ENCODE assay signal across 17 cellular contexts in genomic region chr10:49108656-49109055, GRCh38. TPM values are rescaled to one million over a fixed set of nuclear protein-coding genes. Genes with fewer than 3 reads are reported as not detected.
A peak's percentile ranks its signal among the peaks of the same experiment; 100 is the strongest.
DNase-seq lines count a peak whose midpoint lies in the region; ATAC-seq, FAIRE-seq and TF ChIP-seq lines count a peak whose summit lies in the region.
"Had no signal": no experiment of that assay in that cellular context is flagged by ENCODE, and none has a peak within 500 bp of the region (broad histone marks: within the 10 kb centered on the region; RNA-seq: fewer than 3 reads in every experiment).

No MANE protein-coding gene starts in this region.

- H3K36me3 ChIP-seq in K562 (ENCODE audit: control insufficient read depth, insufficient read depth, low read length) = peaks cover 5% of the 10 kb centered on the region; the same call in 2 of the 3 replicates
- peaks cover 0 to 4% of the 10 kb centered on the region in 2 donors for H3K36me3 ChIP-seq in lung (ENCODE audit: control insufficient read depth in 2 of 2, insufficient read depth in 2 of 2, low read length in 2 of 2)
- H3K36me3 ChIP-seq in tibial artery = no peaks in the 10 kb centered on the region

- H3K4me3 ChIP-seq in K562 = no peak overlapping the region
- H3K4me3 ChIP-seq in lung = no peak overlapping the region
- H3K4me3 ChIP-seq in tibial artery = no peak overlapping the region

- no peak for TF ChIP-seq RAD21 in K562 (CRISPR knock-in tag; conservative IDR thresholded peaks at IDR 0.05 in 1 of 2, IDR thresholded peaks at IDR 0.05 in 1 of 2)

- no peaks in the 10 kb centered on the region for H3K79me2 ChIP-seq in K562 (ENCODE audit: control insufficient read depth, insufficient read depth, low read length)

- H3K9me1 ChIP-seq in K562 (ENCODE audit: control insufficient read depth, insufficient read depth, low read length) = no peaks in the 10 kb centered on the region

- no peaks in the 10 kb centered on the region for H4K20me1 ChIP-seq in K562 (replicated peaks; ENCODE audit: control insufficient read depth, insufficient read depth, low read length)

- no peaks in the 10 kb centered on the region for H3K36me3 Mint-ChIP-seq in neural crest cell (ENCODE audit: low read depth)
- H3K36me3 Mint-ChIP-seq: CD14-positive monocyte; CD8-positive, alpha-beta T cell had no signal

- in situ Hi-C loops in K562 (cut with MboI) = no loop called here

- H3K27ac Mint-ChIP-seq in neural crest cell (ENCODE audit: unreplicated experiment) = peak overlapping the region; percentile 35
- H3K27ac Mint-ChIP-seq: CD14-positive monocyte; CD8-positive, alpha-beta T cell; HFFc6 had no signal

- no peak for TF ChIP-seq POLR2A in K562 (conservative IDR thresholded peaks at IDR 0.05)

- H3K4me1 Mint-ChIP-seq in neural crest cell = peaks cover 8% of the 10 kb centered on the region

- no TSS peak for BruUV-seq in K562 (replicated peaks; lab: Mats Ljungman, UMichigan)

- no peak for FAIRE-seq in K562 (lab: Jason Lieb, UNC)
- FAIRE-seq in D721Med (lab: Jason Lieb, UNC) = no peak
- FAIRE-seq: H1 had no signal

- H3K27me3 ChIP-seq in K562 (ENCODE audit: control insufficient read depth in 2 of 2, insufficient read depth in 2 of 2, low read length in 2 of 2) = no peaks in the 10 kb centered on the region
- no peaks in the 10 kb centered on the region for H3K27me3 ChIP-seq in lung (ENCODE audit: control insufficient read depth, insufficient read depth)
- H3K27me3 ChIP-seq in tibial artery = no peaks in the 10 kb centered on the region

- no peak overlapping the region for H3K4me2 ChIP-seq in K562 (ENCODE audit: insufficient read depth, low read length)

- peak overlapping the region in 1 of 2 experiments; percentile 80; a peak in 1 of 4 replicates for H3K9ac ChIP-seq in K562 (ENCODE audit: insufficient read depth in 1 of 2, low read depth in 2 of 2, low read length in 2 of 2)

- H3K4me3 Mint-ChIP-seq in neural crest cell = no peak overlapping the region
- H3K4me3 Mint-ChIP-seq: CD14-positive monocyte; CD8-positive, alpha-beta T cell; HFFc6 had no signal

- H3K9me3 Mint-ChIP-seq in neural crest cell = no peaks in the 10 kb centered on the region
- H3K9me3 Mint-ChIP-seq: CD14-positive monocyte; CD8-positive, alpha-beta T cell; HFFc6 had no signal

- intact Hi-C loops in K562 (cut with micrococcal nuclease) (no loop called here), tibial artery (cut with DNase I; ENCODE audit: low total_unique reads) (no loop called here)

- no peak for DNase-seq in K562 (ENCODE audit: extremely low read depth in 1 of 4, low spot score in 3 of 4)
- peak; percentile 5 for DNase-seq in lung (ENCODE audit: low spot score)
- no peak for DNase-seq in neural crest cell (ENCODE audit: low read depth, low spot score)
- DNase-seq in tibial artery = no peak
- no peak for DNase-seq in GF-D8 (lab: John Stamatoyannopoulos, UW)
- DNase-seq in NOMO-1 treated with DMSO at 0.1 percent for 48 hours (lab: John Stamatoyannopoulos, UW; ENCODE audit: unreplicated experiment) = no peak
- DNase-seq in D721Med (ENCODE audit: insufficient read length, low spot score) = no peak
- DNase-seq: CD8-positive, alpha-beta T cell; COR-L47; DND-41; HCEC 1CT; HFFc6 had no signal

- CTCF ChIA-PET in K562 (lab: Yijun Ruan, JAX; ENCODE audit: low intra/inter-chr PET ratio) = interaction anchor here (0.6 kb wide), 1 partner anchor 10 kb away, joined by 3 read pairs; no protein-coding TSS in a partner anchor

- WGBS in K562 (ENCODE audit: insufficient coverage, low coverage, missing lambda C conversion rate) = 75% methylated on average over 7 of the region's 7 CpGs
- WGBS in lung, 2 donors = 95 to 97% methylated on average over 7 of the region's 7 CpGs

- H3K4me1 ChIP-seq in K562 (replicated peaks in 1 of 2; ENCODE audit: control insufficient read depth in 2 of 2, insufficient read depth in 2 of 2, low read length in 2 of 2) (peaks cover under 1 to 20% of the 10 kb centered on the region in 2 experiments; a peak in 3 of 5 replicates), lung (ENCODE audit: control insufficient read depth in 2 of 2, insufficient read depth in 2 of 2, low read length in 2 of 2) (peaks cover 15 to 18% of the 10 kb centered on the region in 2 donors), tibial artery (peaks cover 5 to 100% (median 79%) of the 10 kb centered on the region in 4 donors)

- H3K27me3 Mint-ChIP-seq in neural crest cell (ENCODE audit: low read depth) = no peaks in the 10 kb centered on the region

- no peak; the same call in 2 of the 3 replicates for ATAC-seq in K562
- ATAC-seq in lung (ENCODE audit: insufficient read depth, low FRiP score) = no peak
- no peak for ATAC-seq in HG02870 (IDR thresholded peaks at IDR 0.05; ENCODE audit: unreplicated experiment)
- ATAC-seq: CD8-positive, alpha-beta T cell had no signal

- no peak overlapping the region for H3K27ac ChIP-seq in K562 (ENCODE audit: extremely low read depth, low read depth, low read length)
- H3K27ac ChIP-seq in lung (ENCODE audit: low read depth in 1 of 2, low read length in 1 of 2) = peak overlapping the region in 1 of 2 donors; percentile 3
- peak overlapping the region; percentile 67 to 78 for H3K27ac ChIP-seq in tibial artery

- POLR2A ChIA-PET in K562 (lab: Yijun Ruan, JAX) = no interaction called here

- no peaks in the 10 kb centered on the region for H3K9me3 ChIP-seq in K562 (replicated peaks; ENCODE audit: control insufficient read depth, insufficient read depth, low read depth, low read length)
- H3K9me3 ChIP-seq in lung (ENCODE audit: control insufficient read depth in 2 of 2, insufficient read depth in 1 of 2, low read length in 1 of 2) = peaks cover 0 to 5% of the 10 kb centered on the region in 2 donors
- H3K9me3 ChIP-seq in tibial artery = no peaks in the 10 kb centered on the region

- TF ChIP-seq CTCF in K562 (IDR thresholded peaks at IDR 0.05 in 2 of 3, conservative IDR thresholded peaks at IDR 0.05 in 1 of 3; ENCODE audit: insufficient read depth in 2 of 3, low read depth in 1 of 3, low read length in 3 of 3) = no peak
- TF ChIP-seq CTCF in lung (IDR thresholded peaks at IDR 0.05; ENCODE audit: control extremely low read depth, extremely low read depth) = no peak
- TF ChIP-seq CTCF in neural crest cell (conservative IDR thresholded peaks at IDR 0.05) = no peak
- TF ChIP-seq CTCF in tibial artery (IDR thresholded peaks at IDR 0.05) = no peak
- TF ChIP-seq CTCF in D721Med (IDR thresholded peaks at IDR 0.05; ENCODE audit: insufficient read depth, missing control alignments) = no peak

- no peak overlapping the region for H2AFZ ChIP-seq in K562 (ENCODE audit: low read depth, low read length)

- no peak for TF ChIP-seq EP300 in K562 (IDR thresholded peaks at IDR 0.05; ENCODE audit: low read length)

TF ChIP-seq in K562, 482 proteins besides CTCF, POLR2A, EP300 and RAD21:
- TF ChIP-seq CBX5 (IDR thresholded peaks at IDR 0.05; ENCODE audit: borderline replicate concordance, low read depth) (no peak), ZNF644 (tag; IDR thresholded peaks at IDR 0.05; ENCODE audit: low read depth) (no peak), RBFOX2 (IDR thresholded peaks at IDR 0.05; ENCODE audit: low read depth, low read length) (0 out of 2 replicates have a peak, but pooled peaks have one; percentile 11), XRCC3 (IDR thresholded peaks at IDR 0.05) (no peak)

RNA-seq across cellular contexts. Expression of gene VSTM4, which starts 6.7 kb away (rescaled TPM):
- total RNA-seq in K562 (2011; cell fraction: chromatin; rRNA removed; ENCODE audit: low replicate concordance) = 28.0 and 44.8 TPM in 2 replicates
- 25.3 and 25.7 TPM in 2 replicates for total RNA-seq in K562 (2011; cell fraction: nucleolus; rRNA removed)
- 38.3 and 60.8 TPM in 2 replicates for total RNA-seq in K562 (2011; cell fraction: nucleoplasm; rRNA removed)
- total RNA-seq in K562 (2014; rRNA removed) (2.3 and 3.2 TPM in 2 replicates), K562 (2014; rRNA removed; fragmentation: Illumina TruSeq; extraction: Trizol) (2.9 and 3.5 TPM in 2 replicates), K562 (2015; rRNA removed; fragmentation: Illumina TruSeq; extraction: Trizol) (1.4 and 1.5 TPM in 2 replicates), K562 (2021) (3.9 and 4.5 TPM in 2 replicates), lung (10 to 100 TPM; 10.9 to 49.4 TPM), neural crest cell (2.2 and 2.3 TPM in 2 replicates)
- polyA plus RNA-seq in K562 (2011; rRNA removed) (7.3 and 7.9 TPM in 2 replicates), K562 (2014; fragmentation: Illumina TruSeq; extraction: Trizol) (4.1 and 5.0 TPM in 2 replicates), K562 (2014; fragmentation: Nextera tagmentation; extraction: Ambion mirVana) (1 to 10 TPM; 1.0 to 1.1 TPM), K562 (2014; rRNA removed) (3.0 TPM in 2 replicates), lung (1 to 10 TPM; 2.9 to 3.4 TPM)
- polyA plus RNA-seq in K562 (2011; cell fraction: cytosol; rRNA removed) = 3.7 and 5.1 TPM in 2 replicates
- 7.6 and 10.0 TPM in 2 replicates for polyA plus RNA-seq in K562 (2011; cell fraction: nucleus; rRNA removed)
- 3.2 and 4.6 TPM in 2 replicates for polyA plus RNA-seq in K562 (2012)
- 11.4 and 12.1 TPM in 2 replicates for polyA minus RNA-seq in K562 (2011; rRNA and poly(A)+ RNA removed)
- 4.6 and 6.7 TPM in 2 replicates for polyA minus RNA-seq in K562 (2011; cell fraction: cytosol; rRNA and poly(A)+ RNA removed)
- polyA minus RNA-seq in K562 (2011; cell fraction: nucleus; rRNA and poly(A)+ RNA removed) = 15.8 and 17.0 TPM in 2 replicates
- total RNA-seq: CD8-positive, alpha-beta T cell had no signal
- polyA plus RNA-seq: CD14-positive monocyte had no signal

RNA-seq across cellular contexts. Expression of gene FAM170B, which starts 25.2 kb away (rescaled TPM):
- not detected in 2 replicates for total RNA-seq in K562 (2011; cell fraction: chromatin; rRNA removed; ENCODE audit: low replicate concordance)
- total RNA-seq in K562 (2011; cell fraction: nucleolus; rRNA removed) = 0.53 TPM in 1 of 2 replicates, not detected in the other
- total RNA-seq in K562 (2011; cell fraction: nucleoplasm; rRNA removed) = not detected in 2 replicates
- 0.24 TPM in 1 of 2 replicates, not detected in the other for total RNA-seq in K562 (2014; rRNA removed)
- not detected in 2 replicates for total RNA-seq in K562 (2014; rRNA removed; fragmentation: Illumina TruSeq; extraction: Trizol)
- 0.11 TPM in 2 replicates for total RNA-seq in K562 (2015; rRNA removed; fragmentation: Illumina TruSeq; extraction: Trizol)
- total RNA-seq in K562 (2021) = not detected in 2 replicates
- 0.07 TPM in 1 of 2 replicates, not detected in the other for polyA plus RNA-seq in K562 (2011; rRNA removed)
- polyA plus RNA-seq in K562 (2011; cell fraction: cytosol; rRNA removed) = not detected in 2 replicates
- 0.11 TPM in 1 of 2 replicates, not detected in the other for polyA plus RNA-seq in K562 (2011; cell fraction: nucleus; rRNA removed)
- polyA plus RNA-seq in K562 (2012) = 0.15 and 0.17 TPM in 2 replicates
- polyA plus RNA-seq in K562 (2014; fragmentation: Illumina TruSeq; extraction: Trizol) = not detected in 2 replicates
- polyA plus RNA-seq in K562 (2014; fragmentation: Nextera tagmentation; extraction: Ambion mirVana) = not detected
- polyA plus RNA-seq in K562 (2014; rRNA removed) = 0.13 and 0.21 TPM in 2 replicates
- not detected in 2 replicates for polyA minus RNA-seq in K562 (2011; rRNA and poly(A)+ RNA removed)
- not detected in 2 replicates for polyA minus RNA-seq in K562 (2011; cell fraction: cytosol; rRNA and poly(A)+ RNA removed)
- polyA minus RNA-seq in K562 (2011; cell fraction: nucleus; rRNA and poly(A)+ RNA removed) = 0.22 TPM in 1 of 2 replicates, not detected in the other
- total RNA-seq in lung = under 1 TPM in 1 of 2 donors, not detected in 1; 0.34 TPM
- polyA plus RNA-seq in lung = under 1 TPM in 1 of 2 donors, not detected in 1; 0.13 TPM
- total RNA-seq in neural crest cell = not detected in 2 replicates
- total RNA-seq: A673; CD8-positive, alpha-beta T cell; H1; HFFc6 had no signal
- polyA plus RNA-seq: BJ, CD14-positive monocyte, H1 had no signal
